15 cellular contexts compared by ENCODE assay signal in the genomic region with DNA sequence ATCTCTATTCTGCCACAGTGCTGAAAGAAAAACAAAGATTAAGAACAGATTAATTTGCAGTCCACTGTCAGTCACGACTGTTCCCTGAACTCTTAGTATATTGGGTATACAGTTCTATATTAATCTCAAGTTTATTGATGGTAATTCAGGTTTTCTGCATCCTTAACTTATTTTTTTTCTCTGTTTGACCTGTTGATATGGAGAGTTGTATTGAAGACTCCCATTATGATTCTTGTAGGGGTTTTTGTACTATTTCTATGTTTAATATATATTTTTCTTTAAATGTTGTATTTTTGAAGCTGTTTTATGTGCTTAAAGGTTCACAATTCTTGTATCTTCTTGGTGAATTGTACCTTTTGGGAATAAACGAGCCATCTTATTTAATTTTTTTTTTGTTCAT. TPM values are rescaled to one million over a fixed set of nuclear protein-coding genes. Genes with fewer than 3 reads are reported as not detected.
A peak's percentile ranks its signal among the peaks of the same experiment; 100 is the strongest.
DNase-seq lines count a peak whose midpoint lies in the region; ATAC-seq and TF ChIP-seq lines count a peak whose summit lies in the region.
"Had no signal": no experiment of that assay in that cellular context is flagged by ENCODE, and none has a peak within 500 bp of the region (broad histone marks: within the 10 kb centered on the region; RNA-seq: fewer than 3 reads in every experiment).

No MANE protein-coding gene starts in this region.

- no peaks in the 10 kb centered on the region for H3K36me3 Mint-ChIP-seq in neural crest cell (ENCODE audit: low read depth)

- H3K27me3 ChIP-seq in MM.1S (replicated peaks; ENCODE audit: insufficient read depth, low read length), result 0 out of 2 replicates have a peak, but pooled peaks cover 3% of the 10 kb centered on the region
- H3K27me3 ChIP-seq in Panc1 (ENCODE audit: control insufficient read depth, insufficient read depth, low read length), result no peaks in the 10 kb centered on the region
- peaks cover 35% of the 10 kb centered on the region for H3K27me3 ChIP-seq in H7 (ENCODE audit: control insufficient read depth, insufficient read depth, low read length)
- H3K27me3 ChIP-seq in HAP-1 (ENCODE audit: low read depth), result no peaks in the 10 kb centered on the region

- H3K27me3 Mint-ChIP-seq in neural crest cell (ENCODE audit: low read depth), result peaks cover 61% of the 10 kb centered on the region

- peaks cover 16% of the 10 kb centered on the region for H3F3A ChIP-seq in MM.1S (ENCODE audit: insufficient read depth, low read length)

- H3K4me1 ChIP-seq in MM.1S (ENCODE audit: low read length) (peaks cover 13% of the 10 kb centered on the region; the same call in 1 of the 2 replicates), Panc1 (ENCODE audit: control insufficient read depth, insufficient read depth, low read length) (no peaks in the 10 kb centered on the region; the same call in 1 of the 2 replicates), HAP-1 (peaks cover 12% of the 10 kb centered on the region)
- H3K4me1 ChIP-seq: Caco-2 had no signal

- no TSS peak for BruUV-seq in Panc1 (replicated peaks; lab: Mats Ljungman, UMichigan)

- H3K9me3 Mint-ChIP-seq in neural crest cell, result no peaks in the 10 kb centered on the region
- H3K9me3 Mint-ChIP-seq: CD4-positive, alpha-beta T cell had no signal

- H3K27ac ChIP-seq in MM.1S (ENCODE audit: low read length) (no peak overlapping the region; the same call in 1 of the 2 replicates), Panc1 (ENCODE audit: low read length) (peak overlapping the region; percentile 96; the same call in 1 of the 2 replicates)
- H3K27ac ChIP-seq: C4-2B, HL-60 had no signal

- TF ChIP-seq CTCF in MM.1S (IDR thresholded peaks at IDR 0.05; ENCODE audit: low read length) (no peak), Panc1 (IDR thresholded peaks at IDR 0.05) (no peak), neural crest cell (conservative IDR thresholded peaks at IDR 0.05) (no peak)

- in situ Hi-C loops in Panc1 (cut with HindIII; ENCODE audit: low pct_unique_long_range_greater_than_20kb, low sequenced_read_pairs), result no loop called here
- in situ Hi-C loops in HAP-1 (cut with MboI; ENCODE audit: low sequenced_read_pairs), result no loop called here

- H3K4me1 Mint-ChIP-seq in neural crest cell, result peaks cover 11% of the 10 kb centered on the region

- CTCF ChIA-PET in Panc1 (lab: Charles Lee), result no interaction called here

- no peaks in the 10 kb centered on the region for H4K20me1 ChIP-seq in MM.1S (ENCODE audit: insufficient read depth, low read length)

- ATAC-seq in Panc1 (no peak), GM21737 (IDR thresholded peaks at IDR 0.05; ENCODE audit: unreplicated experiment) (no peak), HG02938 (IDR thresholded peaks at IDR 0.05; ENCODE audit: unreplicated experiment) (no peak)
- ATAC-seq: GM23338 had no signal

- H3K36me3 ChIP-seq in MM.1S (replicated peaks; ENCODE audit: insufficient read depth, low read length), result no peaks in the 10 kb centered on the region
- H3K36me3 ChIP-seq in Panc1 (ENCODE audit: control insufficient read depth, insufficient read depth, low read length), result no peaks in the 10 kb centered on the region
- no peaks in the 10 kb centered on the region for H3K36me3 ChIP-seq in H7 (replicated peaks; ENCODE audit: control insufficient read depth, insufficient read depth, low read length)
- no peaks in the 10 kb centered on the region for H3K36me3 ChIP-seq in HAP-1 (replicated peaks)

- H3K4me3 Mint-ChIP-seq in neural crest cell, result peak overlapping the region; percentile 15
- H3K4me3 Mint-ChIP-seq: GM23338 had no signal

- H3K9ac ChIP-seq in MM.1S (ENCODE audit: low read length), result no peak overlapping the region; the same call in 1 of the 2 replicates

- intact Hi-C loops in Panc1 (cut with micrococcal nuclease; ENCODE audit: unreplicated experiment), result loop anchor here (5.0 kb wide), 1 partner anchor 80 kb away; no protein-coding TSS in a partner anchor

- no peak overlapping the region for H3K27ac Mint-ChIP-seq in neural crest cell (ENCODE audit: unreplicated experiment)
- H3K27ac Mint-ChIP-seq: CD4-positive, alpha-beta T cell; GM23338 had no signal

- H3K79me2 ChIP-seq in MM.1S (ENCODE audit: low read length), result peaks cover 32% of the 10 kb centered on the region

- no peak overlapping the region for H2AFZ ChIP-seq in MM.1S (ENCODE audit: low read length)
- H2AFZ ChIP-seq: GM23338 had no signal

- no peaks in the 10 kb centered on the region for H3K9me2 ChIP-seq in MM.1S (replicated peaks; ENCODE audit: insufficient read depth, low read length)

- DNase-seq in MM.1S, result no peak
- no peak for DNase-seq in Panc1 (ENCODE audit: low read depth, low spot score)
- no peak for DNase-seq in neural crest cell (ENCODE audit: low read depth, low spot score)
- DNase-seq in H7, result no peak
- DNase-seq in HAP-1 (ENCODE audit: low spot score in 2 of 2), result no peak
- DNase-seq: AML-193; Caco-2; CD4-positive, alpha-beta T cell; DMS79; GDM1 had no signal

- H3K4me3 ChIP-seq in MM.1S (ENCODE audit: low read length), result no peak overlapping the region
- H3K4me3 ChIP-seq in Panc1 (ENCODE audit: low read depth in 2 of 2, low read length in 2 of 2), result peak overlapping the region; percentile 16 to 70; a peak in 3 of 4 replicates
- H3K4me3 ChIP-seq in H7 (ENCODE audit: insufficient read depth, low read depth, low read length), result no peak overlapping the region
- H3K4me3 ChIP-seq in HAP-1, result no peak overlapping the region
- H3K4me3 ChIP-seq: GM23338 had no signal

- POLR2A ChIA-PET in Panc1 (lab: Charles Lee), result interaction anchor here (0.6 kb wide), 1 partner anchor 18 kb away, joined by 5 read pairs; no protein-coding TSS in a partner anchor

- H3K4me2 ChIP-seq in MM.1S (ENCODE audit: low read depth, low read length), result peak overlapping the region; percentile 79; the same call in 1 of the 2 replicates
- H3K4me2 ChIP-seq: GM23338 had no signal

- H3K9me3 ChIP-seq in MM.1S (replicated peaks; ENCODE audit: insufficient read depth, low read length) (no peaks in the 10 kb centered on the region), Panc1 (ENCODE audit: control insufficient read depth, insufficient read depth, low read depth, low read length) (0 out of 2 replicates have a peak, but pooled peaks cover 7% of the 10 kb centered on the region), HAP-1 (no peaks in the 10 kb centered on the region)

RNA-seq across cellular contexts. Expression of gene SPECC1, which starts 3.0 kb away (rescaled TPM):
- total RNA-seq in Panc1 (2021; ENCODE audit: unreplicated experiment) (80.8 TPM), neural crest cell (71.0 and 80.8 TPM in 2 replicates)
- polyA plus RNA-seq in Panc1 (2012; ENCODE audit: insufficient read length), result 35.0 TPM
- 54.1 and 101 TPM in 2 replicates for total RNA-seq in H7 (2014; rRNA removed; shearing (Covaris generic))

RNA-seq across cellular contexts. Expression of gene AKAP10, which starts 34.5 kb away (rescaled TPM):
- total RNA-seq in Panc1 (2021; ENCODE audit: unreplicated experiment) (24.6 TPM), neural crest cell (22.5 and 27.1 TPM in 2 replicates)
- 11.7 TPM for polyA plus RNA-seq in Panc1 (2012; ENCODE audit: insufficient read length)
- 12.8 and 18.7 TPM in 2 replicates for total RNA-seq in H7 (2014; rRNA removed; shearing (Covaris generic))

Comparison
In these comparisons a context has a peak if more than half of its experiments do, and no peak if none do; other contexts are left out.
1. H3K4me3 ChIP-seq: peak in Panc1 (2 of 2); none in MM.1S (single experiment), H7 (single experiment) and HAP-1 (single experiment).